10 cellular contexts compared by ENCODE assay signal in genomic region chr3:65402597-65402996, GRCh38.
DNase-seq lines count a peak whose midpoint lies in the region; ATAC-seq and TF ChIP-seq lines count a peak whose summit lies in the region.
"Had no signal": no experiment of that assay in that cellular context is flagged by ENCODE, and none has a peak within 500 bp of the region (broad histone marks: within the 10 kb centered on the region; RNA-seq: fewer than 3 reads in every experiment).

No MANE protein-coding gene starts in this region.

- no peak for ATAC-seq in left lobe of liver
- ATAC-seq: stimulated activated memory B cell treated with anti-CD40 and anti-IgM and Interleukin-4, amounts not matched to agents 10 μg/mL and 1 μg/mL and 100 μg/mL, for 72 hours had no signal

- no peak for TF ChIP-seq CTCF in AG09319 (IDR thresholded peaks at IDR 0.05; ENCODE audit: low read depth, low read length)

- peak; percentile 62 for DNase-seq in AG09319 (ENCODE audit: extremely low read depth, low read depth)
- DNase-seq in LoVo (ENCODE audit: low spot score) = peak; percentile 1
- DNase-seq in cerebellar cortex (ENCODE audit: low spot score) = peak; percentile 77
- DNase-seq in mucosa of gallbladder (ENCODE audit: low spot score) = peak; percentile 16
- no peak for DNase-seq in NCI-H1105 treated with DMSO at 0.1 percent for 48 hours (lab: John Stamatoyannopoulos, UW)
- DNase-seq in GM19238 (ENCODE audit: insufficient read length, low spot score) = no peak
- DNase-seq in NCI-H1694 treated with DMSO at 0.1 percent for 48 hours (lab: John Stamatoyannopoulos, UW) = no peak
- no peak for DNase-seq in left lobe of liver (ENCODE audit: low spot score)
- DNase-seq: esophagus squamous epithelium had no signal

Comparison
In these comparisons a context has a peak if more than half of its experiments do, and no peak if none do; other contexts are left out.
1. DNase-seq: peak in AG09319 (single experiment), LoVo (single experiment), cerebellar cortex (single experiment) and mucosa of gallbladder (single experiment); none in NCI-H1105 treated with DMSO at 0.1 percent for 48 hours (single experiment), GM19238 (single experiment), NCI-H1694 treated with DMSO at 0.1 percent for 48 hours (single experiment) and left lobe of liver (single experiment).